In the genomic region with DNA sequence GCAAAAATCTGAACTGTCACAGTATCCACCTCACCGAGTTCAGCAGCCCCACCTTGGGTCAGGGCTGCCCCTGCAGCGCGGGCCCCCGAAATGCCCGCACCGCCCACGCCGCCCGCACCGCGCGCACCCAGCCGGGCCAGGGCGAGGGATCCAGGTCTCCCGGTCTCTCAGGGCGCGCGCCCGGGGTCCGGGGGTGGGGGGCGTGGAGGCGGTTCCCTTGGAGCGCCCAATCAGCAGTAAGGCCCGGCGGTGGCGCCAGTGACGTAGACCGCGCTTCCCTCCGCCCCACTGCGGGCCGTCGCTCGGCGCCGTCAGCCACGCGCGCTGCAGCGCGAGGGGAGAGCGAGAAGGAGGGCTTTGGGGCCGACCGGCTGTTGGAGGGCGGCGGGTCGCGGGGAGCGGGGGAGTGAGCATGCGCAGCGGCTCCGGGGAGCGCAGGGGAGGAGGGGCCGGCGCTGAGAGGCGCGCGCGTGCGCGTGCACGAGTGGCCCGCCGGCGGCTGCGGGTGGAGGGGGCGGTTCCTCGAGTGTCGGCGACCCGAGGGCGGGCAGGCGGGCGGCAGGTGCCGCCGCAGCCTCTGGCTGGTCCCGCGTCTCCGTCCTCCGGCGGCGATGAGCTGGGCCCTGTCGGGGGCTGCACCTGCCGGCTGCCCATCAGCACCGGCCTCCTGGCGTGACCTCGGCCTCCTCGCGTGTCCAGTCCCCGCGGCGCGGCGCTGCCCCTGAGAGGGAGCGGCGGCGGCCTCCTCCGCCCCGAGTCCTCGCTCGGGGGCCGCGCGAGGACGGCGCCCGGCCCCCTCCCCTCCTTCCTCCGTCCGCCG, we compare ENCODE assay signal across 1 cellular context.
TF ChIP-seq lines count a peak whose summit lies in the region.

A gene with protein sequence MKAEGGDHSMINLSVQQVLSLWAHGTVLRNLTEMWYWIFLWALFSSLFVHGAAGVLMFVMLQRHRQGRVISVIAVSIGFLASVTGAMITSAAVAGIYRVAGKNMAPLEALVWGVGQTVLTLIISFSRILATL (plus strand): TSS at position 521 of the 820 bp plus-strand sequence. CDS start 529 bp downstream, outside the sequence.

TF ChIP-seq in GM12878, 131 proteins besides CTCF, POLR2A, EP300 and RAD21 (continued from another document):
- TF ChIP-seq, protein P1, sequence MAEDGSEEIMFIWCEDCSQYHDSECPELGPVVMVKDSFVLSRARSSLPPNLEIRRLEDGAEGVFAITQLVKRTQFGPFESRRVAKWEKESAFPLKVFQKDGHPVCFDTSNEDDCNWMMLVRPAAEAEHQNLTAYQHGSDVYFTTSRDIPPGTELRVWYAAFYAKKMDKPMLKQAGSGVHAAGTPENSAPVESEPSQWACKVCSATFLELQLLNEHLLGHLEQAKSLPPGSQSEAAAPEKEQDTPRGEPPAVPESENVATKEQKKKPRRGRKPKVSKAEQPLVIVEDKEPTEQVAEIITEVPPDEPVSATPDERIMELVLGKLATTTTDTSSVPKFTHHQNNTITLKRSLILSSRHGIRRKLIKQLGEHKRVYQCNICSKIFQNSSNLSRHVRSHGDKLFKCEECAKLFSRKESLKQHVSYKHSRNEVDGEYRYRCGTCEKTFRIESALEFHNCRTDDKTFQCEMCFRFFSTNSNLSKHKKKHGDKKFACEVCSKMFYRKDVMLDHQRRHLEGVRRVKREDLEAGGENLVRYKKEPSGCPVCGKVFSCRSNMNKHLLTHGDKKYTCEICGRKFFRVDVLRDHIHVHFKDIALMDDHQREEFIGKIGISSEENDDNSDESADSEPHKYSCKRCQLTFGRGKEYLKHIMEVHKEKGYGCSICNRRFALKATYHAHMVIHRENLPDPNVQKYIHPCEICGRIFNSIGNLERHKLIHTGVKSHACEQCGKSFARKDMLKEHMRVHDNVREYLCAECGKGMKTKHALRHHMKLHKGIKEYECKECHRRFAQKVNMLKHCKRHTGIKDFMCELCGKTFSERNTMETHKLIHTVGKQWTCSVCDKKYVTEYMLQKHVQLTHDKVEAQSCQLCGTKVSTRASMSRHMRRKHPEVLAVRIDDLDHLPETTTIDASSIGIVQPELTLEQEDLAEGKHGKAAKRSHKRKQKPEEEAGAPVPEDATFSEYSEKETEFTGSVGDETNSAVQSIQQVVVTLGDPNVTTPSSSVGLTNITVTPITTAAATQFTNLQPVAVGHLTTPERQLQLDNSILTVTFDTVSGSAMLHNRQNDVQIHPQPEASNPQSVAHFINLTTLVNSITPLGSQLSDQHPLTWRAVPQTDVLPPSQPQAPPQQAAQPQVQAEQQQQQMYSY (CRISPR knock-in tag; IDR thresholded peaks at IDR 0.05): no peak
- no peak for TF ChIP-seq CHD1 (IDR thresholded peaks at IDR 0.05; ENCODE audit: low read depth, low read length)
- 0 out of 2 replicates have a peak, but pooled peaks have one; percentile 44 for TF ChIP-seq POLR2AphosphoS5 (IDR thresholded peaks at IDR 0.05; ENCODE audit: low read length)
- no peak for TF ChIP-seq SUPT20H (IDR thresholded peaks at IDR 0.05; ENCODE audit: borderline replicate concordance, control insufficient read depth, low read depth, low read length)
- TF ChIP-seq RB1 (IDR thresholded peaks at IDR 0.05; ENCODE audit: borderline replicate concordance): 0 out of 2 replicates have a peak, but pooled peaks have one; percentile 29
- no peak for TF ChIP-seq CBX3 (IDR thresholded peaks at IDR 0.05; ENCODE audit: borderline replicate concordance, low read depth)
- TF ChIP-seq MXI1 (IDR thresholded peaks at IDR 0.05; ENCODE audit: low read depth, low read length): peak; percentile 19; the same call in 1 of the 2 replicates
- no peak for TF ChIP-seq SMAD5 (IDR thresholded peaks at IDR 0.05; ENCODE audit: low read depth)
- no peak for TF ChIP-seq BMI1 (IDR thresholded peaks at IDR 0.05; ENCODE audit: borderline replicate concordance)
- TF ChIP-seq, protein P2, sequence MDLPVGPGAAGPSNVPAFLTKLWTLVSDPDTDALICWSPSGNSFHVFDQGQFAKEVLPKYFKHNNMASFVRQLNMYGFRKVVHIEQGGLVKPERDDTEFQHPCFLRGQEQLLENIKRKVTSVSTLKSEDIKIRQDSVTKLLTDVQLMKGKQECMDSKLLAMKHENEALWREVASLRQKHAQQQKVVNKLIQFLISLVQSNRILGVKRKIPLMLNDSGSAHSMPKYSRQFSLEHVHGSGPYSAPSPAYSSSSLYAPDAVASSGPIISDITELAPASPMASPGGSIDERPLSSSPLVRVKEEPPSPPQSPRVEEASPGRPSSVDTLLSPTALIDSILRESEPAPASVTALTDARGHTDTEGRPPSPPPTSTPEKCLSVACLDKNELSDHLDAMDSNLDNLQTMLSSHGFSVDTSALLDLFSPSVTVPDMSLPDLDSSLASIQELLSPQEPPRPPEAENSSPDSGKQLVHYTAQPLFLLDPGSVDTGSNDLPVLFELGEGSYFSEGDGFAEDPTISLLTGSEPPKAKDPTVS (IDR thresholded peaks at IDR 0.05; ENCODE audit: low read depth, low read length): no peak
- TF ChIP-seq ATF7 (IDR thresholded peaks at IDR 0.05; ENCODE audit: low read depth): no peak
- no peak for TF ChIP-seq EED (IDR thresholded peaks at IDR 0.05; ENCODE audit: low read depth)
- TF ChIP-seq DPF2 (IDR thresholded peaks at IDR 0.05): peak; percentile 62
- no peak for TF ChIP-seq HDGF (IDR thresholded peaks at IDR 0.05)
- no peak for TF ChIP-seq KLF5 (IDR thresholded peaks at IDR 0.05; ENCODE audit: partially characterized antibody)
- TF ChIP-seq, protein P3, sequence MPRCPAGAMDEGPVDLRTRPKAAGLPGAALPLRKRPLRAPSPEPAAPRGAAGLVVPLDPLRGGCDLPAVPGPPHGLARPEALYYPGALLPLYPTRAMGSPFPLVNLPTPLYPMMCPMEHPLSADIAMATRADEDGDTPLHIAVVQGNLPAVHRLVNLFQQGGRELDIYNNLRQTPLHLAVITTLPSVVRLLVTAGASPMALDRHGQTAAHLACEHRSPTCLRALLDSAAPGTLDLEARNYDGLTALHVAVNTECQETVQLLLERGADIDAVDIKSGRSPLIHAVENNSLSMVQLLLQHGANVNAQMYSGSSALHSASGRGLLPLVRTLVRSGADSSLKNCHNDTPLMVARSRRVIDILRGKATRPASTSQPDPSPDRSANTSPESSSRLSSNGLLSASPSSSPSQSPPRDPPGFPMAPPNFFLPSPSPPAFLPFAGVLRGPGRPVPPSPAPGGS (IDR thresholded peaks at IDR 0.05; ENCODE audit: borderline replicate concordance, insufficient read depth, low read depth, low read length, poor library complexity, severe bottlenecking): no peak
- no peak for TF ChIP-seq CHD4 (IDR thresholded peaks at IDR 0.05)
- peak; percentile 75 for TF ChIP-seq NRF1 (conservative IDR thresholded peaks at IDR 0.05; ENCODE audit: low read depth, low read length)
- peak; percentile 93 for TF ChIP-seq CREB1 (IDR thresholded peaks at IDR 0.05; ENCODE audit: low read depth)
- TF ChIP-seq SIN3A (IDR thresholded peaks at IDR 0.05; ENCODE audit: low read depth, low read length): peak; percentile 20; the same call in 1 of the 2 replicates
- TF ChIP-seq, protein P4, sequence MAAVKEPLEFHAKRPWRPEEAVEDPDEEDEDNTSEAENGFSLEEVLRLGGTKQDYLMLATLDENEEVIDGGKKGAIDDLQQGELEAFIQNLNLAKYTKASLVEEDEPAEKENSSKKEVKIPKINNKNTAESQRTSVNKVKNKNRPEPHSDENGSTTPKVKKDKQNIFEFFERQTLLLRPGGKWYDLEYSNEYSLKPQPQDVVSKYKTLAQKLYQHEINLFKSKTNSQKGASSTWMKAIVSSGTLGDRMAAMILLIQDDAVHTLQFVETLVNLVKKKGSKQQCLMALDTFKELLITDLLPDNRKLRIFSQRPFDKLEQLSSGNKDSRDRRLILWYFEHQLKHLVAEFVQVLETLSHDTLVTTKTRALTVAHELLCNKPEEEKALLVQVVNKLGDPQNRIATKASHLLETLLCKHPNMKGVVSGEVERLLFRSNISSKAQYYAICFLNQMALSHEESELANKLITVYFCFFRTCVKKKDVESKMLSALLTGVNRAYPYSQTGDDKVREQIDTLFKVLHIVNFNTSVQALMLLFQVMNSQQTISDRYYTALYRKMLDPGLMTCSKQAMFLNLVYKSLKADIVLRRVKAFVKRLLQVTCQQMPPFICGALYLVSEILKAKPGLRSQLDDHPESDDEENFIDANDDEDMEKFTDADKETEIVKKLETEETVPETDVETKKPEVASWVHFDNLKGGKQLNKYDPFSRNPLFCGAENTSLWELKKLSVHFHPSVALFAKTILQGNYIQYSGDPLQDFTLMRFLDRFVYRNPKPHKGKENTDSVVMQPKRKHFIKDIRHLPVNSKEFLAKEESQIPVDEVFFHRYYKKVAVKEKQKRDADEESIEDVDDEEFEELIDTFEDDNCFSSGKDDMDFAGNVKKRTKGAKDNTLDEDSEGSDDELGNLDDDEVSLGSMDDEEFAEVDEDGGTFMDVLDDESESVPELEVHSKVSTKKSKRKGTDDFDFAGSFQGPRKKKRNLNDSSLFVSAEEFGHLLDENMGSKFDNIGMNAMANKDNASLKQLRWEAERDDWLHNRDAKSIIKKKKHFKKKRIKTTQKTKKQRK (IDR thresholded peaks at IDR 0.05; ENCODE audit: low read depth, low read length): no peak
- TF ChIP-seq BRCA1 (IDR thresholded peaks at IDR 0.05; ENCODE audit: low read depth, low read length): no peak
- TF ChIP-seq TAF1 (IDR thresholded peaks at IDR 0.05; ENCODE audit: borderline replicate concordance, low read depth, low read length): peak; percentile 37; the same call in 1 of the 2 replicates
- no peak for TF ChIP-seq SP1 (IDR thresholded peaks at IDR 0.05; ENCODE audit: low read depth, low read length)
- no peak for TF ChIP-seq TCF7 (IDR thresholded peaks at IDR 0.05; ENCODE audit: borderline replicate concordance)
- TF ChIP-seq, protein P5, sequence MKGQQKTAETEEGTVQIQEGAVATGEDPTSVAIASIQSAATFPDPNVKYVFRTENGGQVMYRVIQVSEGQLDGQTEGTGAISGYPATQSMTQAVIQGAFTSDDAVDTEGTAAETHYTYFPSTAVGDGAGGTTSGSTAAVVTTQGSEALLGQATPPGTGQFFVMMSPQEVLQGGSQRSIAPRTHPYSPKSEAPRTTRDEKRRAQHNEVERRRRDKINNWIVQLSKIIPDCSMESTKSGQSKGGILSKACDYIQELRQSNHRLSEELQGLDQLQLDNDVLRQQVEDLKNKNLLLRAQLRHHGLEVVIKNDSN (IDR thresholded peaks at IDR 0.05; ENCODE audit: borderline replicate concordance, extremely low read length, insufficient read depth, low read depth, low read length): no peak
- TF ChIP-seq FOXM1 (IDR thresholded peaks at IDR 0.05; ENCODE audit: low read depth, low read length): no peak
- peak; percentile 77; the same call in 1 of the 2 replicates for TF ChIP-seq ASH2L (IDR thresholded peaks at IDR 0.05; ENCODE audit: borderline replicate concordance, low read depth)
- TF ChIP-seq, protein P6, sequence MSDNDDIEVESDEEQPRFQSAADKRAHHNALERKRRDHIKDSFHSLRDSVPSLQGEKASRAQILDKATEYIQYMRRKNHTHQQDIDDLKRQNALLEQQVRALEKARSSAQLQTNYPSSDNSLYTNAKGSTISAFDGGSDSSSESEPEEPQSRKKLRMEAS (IDR thresholded peaks at IDR 0.05; ENCODE audit: low read depth, low read length): no peak
- TF ChIP-seq MTA2 (IDR thresholded peaks at IDR 0.05; ENCODE audit: low read depth): no peak
- TF ChIP-seq SPI1 (IDR thresholded peaks at IDR 0.05; ENCODE audit: borderline replicate concordance, insufficient read depth, low read depth, low read length): no peak
- TF ChIP-seq RCOR1 (conservative IDR thresholded peaks at IDR 0.05; ENCODE audit: low read depth, low read length): no peak
